Comparison of ENCODE assay signal across 1 cellular context in the genomic region with DNA sequence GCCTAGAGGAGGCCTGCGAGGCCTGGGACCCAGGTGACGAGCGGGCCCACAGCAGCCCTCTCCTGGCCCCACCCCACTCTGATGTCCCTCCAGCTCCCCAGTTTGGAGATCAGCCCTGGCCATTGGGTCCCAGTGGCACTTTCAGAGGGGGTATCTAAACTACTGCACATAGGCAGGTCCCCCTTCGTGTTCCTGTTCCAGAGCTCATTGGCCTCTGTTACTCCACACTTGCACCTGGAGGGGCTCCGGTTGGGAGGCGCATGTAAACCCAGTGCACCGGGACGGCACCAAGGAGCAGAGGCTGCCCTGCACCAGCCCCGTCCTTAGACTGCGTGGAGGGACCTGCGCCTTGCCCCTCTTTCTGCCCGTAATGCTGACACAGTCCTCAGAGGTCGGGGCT.
TF ChIP-seq lines count a peak whose summit lies in the region.

No MANE protein-coding gene starts in this region.

TF ChIP-seq in WTC11, 78 proteins besides CTCF, POLR2A, EP300 and RAD21 (continued from another document):
- TF ChIP-seq, protein P1, sequence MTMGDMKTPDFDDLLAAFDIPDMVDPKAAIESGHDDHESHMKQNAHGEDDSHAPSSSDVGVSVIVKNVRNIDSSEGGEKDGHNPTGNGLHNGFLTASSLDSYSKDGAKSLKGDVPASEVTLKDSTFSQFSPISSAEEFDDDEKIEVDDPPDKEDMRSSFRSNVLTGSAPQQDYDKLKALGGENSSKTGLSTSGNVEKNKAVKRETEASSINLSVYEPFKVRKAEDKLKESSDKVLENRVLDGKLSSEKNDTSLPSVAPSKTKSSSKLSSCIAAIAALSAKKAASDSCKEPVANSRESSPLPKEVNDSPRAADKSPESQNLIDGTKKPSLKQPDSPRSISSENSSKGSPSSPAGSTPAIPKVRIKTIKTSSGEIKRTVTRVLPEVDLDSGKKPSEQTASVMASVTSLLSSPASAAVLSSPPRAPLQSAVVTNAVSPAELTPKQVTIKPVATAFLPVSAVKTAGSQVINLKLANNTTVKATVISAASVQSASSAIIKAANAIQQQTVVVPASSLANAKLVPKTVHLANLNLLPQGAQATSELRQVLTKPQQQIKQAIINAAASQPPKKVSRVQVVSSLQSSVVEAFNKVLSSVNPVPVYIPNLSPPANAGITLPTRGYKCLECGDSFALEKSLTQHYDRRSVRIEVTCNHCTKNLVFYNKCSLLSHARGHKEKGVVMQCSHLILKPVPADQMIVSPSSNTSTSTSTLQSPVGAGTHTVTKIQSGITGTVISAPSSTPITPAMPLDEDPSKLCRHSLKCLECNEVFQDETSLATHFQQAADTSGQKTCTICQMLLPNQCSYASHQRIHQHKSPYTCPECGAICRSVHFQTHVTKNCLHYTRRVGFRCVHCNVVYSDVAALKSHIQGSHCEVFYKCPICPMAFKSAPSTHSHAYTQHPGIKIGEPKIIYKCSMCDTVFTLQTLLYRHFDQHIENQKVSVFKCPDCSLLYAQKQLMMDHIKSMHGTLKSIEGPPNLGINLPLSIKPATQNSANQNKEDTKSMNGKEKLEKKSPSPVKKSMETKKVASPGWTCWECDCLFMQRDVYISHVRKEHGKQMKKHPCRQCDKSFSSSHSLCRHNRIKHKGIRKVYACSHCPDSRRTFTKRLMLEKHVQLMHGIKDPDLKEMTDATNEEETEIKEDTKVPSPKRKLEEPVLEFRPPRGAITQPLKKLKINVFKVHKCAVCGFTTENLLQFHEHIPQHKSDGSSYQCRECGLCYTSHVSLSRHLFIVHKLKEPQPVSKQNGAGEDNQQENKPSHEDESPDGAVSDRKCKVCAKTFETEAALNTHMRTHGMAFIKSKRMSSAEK (CRISPR knock-in tag; IDR thresholded peaks at IDR 0.05; ENCODE audit: borderline replicate concordance), result no peak
- TF ChIP-seq OVOL2 (CRISPR knock-in tag; IDR thresholded peaks at IDR 0.05; ENCODE audit: borderline replicate concordance) (no peak), ATF1 (CRISPR knock-in tag; IDR thresholded peaks at IDR 0.05) (no peak), SMAD3 (CRISPR knock-in tag; IDR thresholded peaks at IDR 0.05; ENCODE audit: borderline replicate concordance) (no peak)
